ENCODE assay signal across 6 cellular contexts in genomic region chr15:30690153-30690552, GRCh38.
DNase-seq lines count a peak whose midpoint lies in the region; ATAC-seq, FAIRE-seq and TF ChIP-seq lines count a peak whose summit lies in the region.
"Not testable (repeated sequence)": the region's sequence is repeated elsewhere in the genome, so short reads cannot be mapped to it uniquely, and the experiment has no call there.

No MANE protein-coding gene starts in this region.

- not testable (repeated sequence) for H3K27ac ChIP-seq in PC-3 (ENCODE audit: low read length); keratinocyte (ENCODE audit: control insufficient read depth, insufficient read depth, low read length)

- H3K9ac ChIP-seq in PC-3 (ENCODE audit: low read length); keratinocyte (ENCODE audit: control insufficient read depth, extremely low read depth, insufficient read depth, low read length): not testable (repeated sequence)

- peak overlapping the region; percentile 43 for H3K27ac Mint-ChIP-seq in T-helper 2 cell treated with Interferon-gamma antibody and Interleukin-4, amounts not matched to agents 5 μg/mL and 100 μg/mL, for 36 hours
- peak overlapping the region; percentile 29 for H3K27ac Mint-ChIP-seq in activated T-helper 1 cell treated with anti-CD3 and anti-CD28 coated beads, Interleukin-12 subunit alpha, Interleukin-12 subunit beta, Interleukin-2, Interleukin-4 antibody, amounts not matched to agents 30 ng/mL and 10 ng/mL and 1 ng/mL, durations not matched to agents 14 hours and 24 hours and 36 hours

- DNase-seq in GM19239 (ENCODE audit: insufficient read length, low spot score); PC-3; T-helper 2 cell treated with Interferon-gamma antibody and Interleukin-4, amounts not matched to agents 5 μg/mL and 100 μg/mL, for 36 hours (ENCODE audit: low spot score); activated T-helper 1 cell treated with anti-CD3 and anti-CD28 coated beads, Interleukin-12 subunit alpha, Interleukin-12 subunit beta, Interleukin-2, Interleukin-4 antibody, amounts not matched to agents 30 ng/mL and 10 ng/mL and 1 ng/mL, durations not matched to agents 14 hours and 24 hours and 36 hours (ENCODE audit: low spot score); keratinocyte (ENCODE audit: low read depth, low spot score); omental fat pad (ENCODE audit: low spot score): not testable (repeated sequence)

- not testable (repeated sequence) for H3K79me2 ChIP-seq in PC-3 (ENCODE audit: low read length); keratinocyte (ENCODE audit: control insufficient read depth, insufficient read depth, low read length)

- H3K4me1 ChIP-seq in PC-3 (ENCODE audit: insufficient read depth, low read length); keratinocyte (ENCODE audit: control insufficient read depth, extremely low read depth, insufficient read depth, low read length): not testable (repeated sequence)

- not testable (repeated sequence) for H3K4me1 Mint-ChIP-seq in T-helper 2 cell treated with Interferon-gamma antibody and Interleukin-4, amounts not matched to agents 5 μg/mL and 100 μg/mL, for 36 hours (ENCODE audit: low read depth); activated T-helper 1 cell treated with anti-CD3 and anti-CD28 coated beads, Interleukin-12 subunit alpha, Interleukin-12 subunit beta, Interleukin-2, Interleukin-4 antibody, amounts not matched to agents 30 ng/mL and 10 ng/mL and 1 ng/mL, durations not matched to agents 14 hours and 24 hours and 36 hours (ENCODE audit: low read depth)

- POLR2A ChIA-PET in PC-3 (lab: Charles Lee; ENCODE audit: unreplicated experiment), result not testable (repeated sequence)

- not testable (repeated sequence) for H3K27me3 Mint-ChIP-seq in T-helper 2 cell treated with Interferon-gamma antibody and Interleukin-4, amounts not matched to agents 5 μg/mL and 100 μg/mL, for 36 hours (ENCODE audit: low read depth); activated T-helper 1 cell treated with anti-CD3 and anti-CD28 coated beads, Interleukin-12 subunit alpha, Interleukin-12 subunit beta, Interleukin-2, Interleukin-4 antibody, amounts not matched to agents 30 ng/mL and 10 ng/mL and 1 ng/mL, durations not matched to agents 14 hours and 24 hours and 36 hours (ENCODE audit: insufficient read depth)

- peak; percentile 4 for FAIRE-seq in GM19239 (lab: Jason Lieb, UNC)
- peak; percentile 39 for FAIRE-seq in keratinocyte (lab: Jason Lieb, UNC)

- not testable (repeated sequence) for BruUV-seq in PC-3 (replicated peaks; lab: Mats Ljungman, UMichigan)

- H3K4me3 ChIP-seq in PC-3 (ENCODE audit: low read length); keratinocyte (ENCODE audit: control insufficient read depth in 2 of 3, extremely low read depth in 1 of 3, insufficient read depth in 2 of 3, low read depth in 1 of 3, low read length in 3 of 3): not testable (repeated sequence)

- not testable (repeated sequence) for H3F3A ChIP-seq in PC-3 (ENCODE audit: low read length, unreplicated experiment)

- not testable (repeated sequence) for H3K9me3 Mint-ChIP-seq in T-helper 2 cell treated with Interferon-gamma antibody and Interleukin-4, amounts not matched to agents 5 μg/mL and 100 μg/mL, for 36 hours; activated T-helper 1 cell treated with anti-CD3 and anti-CD28 coated beads, Interleukin-12 subunit alpha, Interleukin-12 subunit beta, Interleukin-2, Interleukin-4 antibody, amounts not matched to agents 30 ng/mL and 10 ng/mL and 1 ng/mL, durations not matched to agents 14 hours and 24 hours and 36 hours

- not testable (repeated sequence) for TF ChIP-seq CTCF in PC-3 (conservative IDR thresholded peaks at IDR 0.05; ENCODE audit: low read depth, low read length); keratinocyte (optimal IDR thresholded peaks at IDR 0.05 in 1 of 3, IDR thresholded peaks at IDR 0.05 in 1 of 3, conservative IDR thresholded peaks at IDR 0.05 in 1 of 3; ENCODE audit: extremely low read depth in 1 of 3, insufficient read depth in 2 of 3, low read length in 3 of 3); omental fat pad (IDR thresholded peaks at IDR 0.05)

- not testable (repeated sequence) for H3K9me2 ChIP-seq in PC-3 (replicated peaks; ENCODE audit: low read length)

- CTCF ChIA-PET in PC-3 (lab: Charles Lee), result not testable (repeated sequence)

- dilution Hi-C loops in keratinocyte (cut with MboI; ENCODE audit: extremely low pct_ligation_motif_present, low sequenced_read_pairs), result not testable (repeated sequence)

- H3K4me2 ChIP-seq in PC-3 (ENCODE audit: low read length); keratinocyte (ENCODE audit: control insufficient read depth, extremely low read depth, insufficient read depth, low read depth, low read length): not testable (repeated sequence)

- ATAC-seq in PC-3 (peak; percentile 13; the same call in 1 of the 2 replicates), omental fat pad (ENCODE audit: low FRiP score) (peak; percentile 41)

- not testable (repeated sequence) for H3K9me1 ChIP-seq in keratinocyte (ENCODE audit: control insufficient read depth, extremely low read depth, insufficient read depth, low read length)

- H3K36me3 Mint-ChIP-seq in T-helper 2 cell treated with Interferon-gamma antibody and Interleukin-4, amounts not matched to agents 5 μg/mL and 100 μg/mL, for 36 hours (ENCODE audit: low read depth), result peaks cover 34% of the 10 kb centered on the region
- H3K36me3 Mint-ChIP-seq in activated T-helper 1 cell treated with anti-CD3 and anti-CD28 coated beads, Interleukin-12 subunit alpha, Interleukin-12 subunit beta, Interleukin-2, Interleukin-4 antibody, amounts not matched to agents 30 ng/mL and 10 ng/mL and 1 ng/mL, durations not matched to agents 14 hours and 24 hours and 36 hours (ENCODE audit: low read depth), result peaks cover 20% of the 10 kb centered on the region

- H3K4me3 Mint-ChIP-seq in T-helper 2 cell treated with Interferon-gamma antibody and Interleukin-4, amounts not matched to agents 5 μg/mL and 100 μg/mL, for 36 hours; activated T-helper 1 cell treated with anti-CD3 and anti-CD28 coated beads, Interleukin-12 subunit alpha, Interleukin-12 subunit beta, Interleukin-2, Interleukin-4 antibody, amounts not matched to agents 30 ng/mL and 10 ng/mL and 1 ng/mL, durations not matched to agents 14 hours and 24 hours and 36 hours: not testable (repeated sequence)

- H2AFZ ChIP-seq in PC-3 (ENCODE audit: low read length); keratinocyte (ENCODE audit: control insufficient read depth, low read length): not testable (repeated sequence)

- H3K36me3 ChIP-seq in PC-3 (ENCODE audit: low read depth, low read length); keratinocyte (ENCODE audit: control insufficient read depth in 2 of 2, extremely low read depth in 1 of 2, insufficient read depth in 2 of 2, low read length in 2 of 2): not testable (repeated sequence)

- not testable (repeated sequence) for H3K27me3 ChIP-seq in PC-3 (ENCODE audit: low read length); keratinocyte (ENCODE audit: control insufficient read depth, extremely low read depth, insufficient read depth, low read length)

- intact Hi-C loops in PC-3 (cut with micrococcal nuclease); activated T-helper 1 cell treated with anti-CD3 and anti-CD28 coated beads, Interleukin-12 subunit alpha, Interleukin-12 subunit beta, Interleukin-2, Interleukin-4 antibody, amounts not matched to agents 30 ng/mL and 10 ng/mL and 1 ng/mL, durations not matched to agents 14 hours and 24 hours and 36 hours (cut with micrococcal nuclease): not testable (repeated sequence)

- H3K9me3 ChIP-seq in PC-3 (ENCODE audit: low read length); keratinocyte (ENCODE audit: control insufficient read depth, low read depth, low read length): not testable (repeated sequence)

- not testable (repeated sequence) for H4K20me1 ChIP-seq in PC-3 (ENCODE audit: low read length); keratinocyte (ENCODE audit: control insufficient read depth, extremely low read depth, insufficient read depth, low read length)
